In genomic region chr2:230425377-230425776, GRCh38 we compare ENCODE assay signal across 1 cellular context.
TF ChIP-seq lines count a peak whose summit lies in the region.

No MANE protein-coding gene starts in this region.

TF ChIP-seq in HepG2, 621 proteins besides CTCF, POLR2A, EP300 and RAD21 (continued from another document):
- peak; percentile 20; the same call in 1 of the 2 replicates for TF ChIP-seq AHDC1 (CRISPR knock-in tag; IDR thresholded peaks at IDR 0.05; ENCODE audit: borderline replicate concordance)
- TF ChIP-seq MIXL1 (CRISPR knock-in tag; IDR thresholded peaks at IDR 0.05) = peak; percentile 52; the same call in 1 of the 2 replicates
- TF ChIP-seq TERF1 (CRISPR knock-in tag; IDR thresholded peaks at IDR 0.05) = no peak
TF ChIP-seq in HepG2: peak in this region for 29.
